In the genomic region with DNA sequence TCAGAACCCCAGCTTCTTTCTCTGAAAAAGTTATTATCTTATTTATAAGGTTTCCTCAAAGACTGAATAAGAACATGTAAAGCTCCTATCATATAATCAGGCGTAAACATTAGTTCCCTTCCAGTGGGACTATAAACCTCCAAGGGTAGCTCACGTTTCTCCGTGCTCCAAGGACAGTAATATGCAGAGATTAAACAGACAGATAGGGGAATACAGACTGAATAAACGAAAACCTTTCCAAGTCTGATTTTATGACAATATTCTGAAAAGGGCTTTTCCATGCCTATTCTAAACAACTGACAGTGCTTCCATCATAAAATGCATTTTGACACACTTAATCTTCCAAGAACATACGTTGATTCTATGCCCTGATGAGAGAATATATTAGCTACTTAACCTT, we compare ENCODE assay signal across 15 cellular contexts. TPM values are rescaled to one million over a fixed set of nuclear protein-coding genes. Genes with fewer than 3 reads are reported as not detected.
DNase-seq lines count a peak whose midpoint lies in the region; ATAC-seq and TF ChIP-seq lines count a peak whose summit lies in the region.
"Had no signal": no experiment of that assay in that cellular context is flagged by ENCODE, and none has a peak within 500 bp of the region (broad histone marks: within the 10 kb centered on the region; RNA-seq: fewer than 3 reads in every experiment).

No MANE protein-coding gene starts in this region.

- H3K27ac Mint-ChIP-seq in activated CD4-positive, alpha-beta T cell treated with anti-CD3 and anti-CD28 coated beads, Interleukin-2, amount 10 ng/mL, durations not matched to agents 7 days and 5 days, result peak overlapping the region; percentile 93
- H3K27ac Mint-ChIP-seq in activated T-helper 1 cell treated with anti-CD3 and anti-CD28 coated beads, Interleukin-12 subunit alpha, Interleukin-12 subunit beta, Interleukin-2, Interleukin-4 antibody, amounts not matched to agents 30 ng/mL and 10 ng/mL and 1 ng/mL, durations not matched to agents 14 hours and 24 hours and 36 hours, result peak overlapping the region; percentile 94
- peak overlapping the region; percentile 83 to 100 (median 98) for H3K27ac Mint-ChIP-seq in naive thymus-derived CD8-positive, alpha-beta T cell

- peaks cover 11% of the 10 kb centered on the region; the same call in 1 of the 2 replicates for H3K4me1 ChIP-seq in HEK293 (ENCODE audit: control insufficient read depth, insufficient read depth, low read length)
- no peaks in the 10 kb centered on the region for H3K4me1 ChIP-seq in HAP-1
- H3K4me1 ChIP-seq: A549, upper lobe of left lung had no signal

- H3K27ac ChIP-seq in HEK293 (ENCODE audit: extremely low read depth, low read depth, low read length), result no peak overlapping the region
- H3K27ac ChIP-seq: A549, C4-2B, esophagus muscularis mucosa, upper lobe of left lung had no signal

- ATAC-seq in naive thymus-derived CD8-positive, alpha-beta T cell, result no peak
- ATAC-seq: A549, right cardiac atrium had no signal

- peaks cover 16% of the 10 kb centered on the region; the same call in 1 of the 2 replicates for H3K27me3 ChIP-seq in HAP-1 (ENCODE audit: low read depth)
- H3K27me3 ChIP-seq: esophagus muscularis mucosa, upper lobe of left lung had no signal

- peaks cover 11% of the 10 kb centered on the region for H3K9me3 Mint-ChIP-seq in activated CD4-positive, alpha-beta T cell treated with anti-CD3 and anti-CD28 coated beads, Interleukin-2, amount 10 ng/mL, durations not matched to agents 7 days and 5 days
- H3K9me3 Mint-ChIP-seq in activated T-helper 1 cell treated with anti-CD3 and anti-CD28 coated beads, Interleukin-12 subunit alpha, Interleukin-12 subunit beta, Interleukin-2, Interleukin-4 antibody, amounts not matched to agents 30 ng/mL and 10 ng/mL and 1 ng/mL, durations not matched to agents 14 hours and 24 hours and 36 hours, result peaks cover 10% of the 10 kb centered on the region
- H3K9me3 Mint-ChIP-seq in naive thymus-derived CD8-positive, alpha-beta T cell, result peaks cover 0 to 6% (median 0%) of the 10 kb centered on the region in 9 donors

- CTCF ChIA-PET in activated CD4-positive, alpha-beta T cell treated with anti-CD3 and anti-CD28 coated beads, Interleukin-2, amount 10 ng/mL, durations not matched to agents 7 days and 5 days (lab: Charles Lee), result interaction anchor here (0.6 to 3.4 kb wide), 17 partner anchors 10 to 333 kb away, joined by 3 to 16 read pairs (median 3); a partner anchor contains a TSS
- CTCF ChIA-PET in HEK293 (lab: Yijun Ruan, JAX), result interaction anchor here (0.6 to 1.9 kb wide), 9 partner anchors 9 to 333 kb away, joined by 3 to 8 read pairs (median 5); no protein-coding TSS in a partner anchor

- in situ Hi-C loops in HAP-1 (cut with MboI; ENCODE audit: low sequenced_read_pairs), result no loop called here

- no peak for TF ChIP-seq CTCF in HEK293 (tag by site-specific recombination; IDR thresholded peaks at IDR 0.05)

- H3K27me3 Mint-ChIP-seq in activated CD4-positive, alpha-beta T cell treated with anti-CD3 and anti-CD28 coated beads, Interleukin-2, amount 10 ng/mL, durations not matched to agents 7 days and 5 days, result no peaks in the 10 kb centered on the region
- no peaks in the 10 kb centered on the region for H3K27me3 Mint-ChIP-seq in activated T-helper 1 cell treated with anti-CD3 and anti-CD28 coated beads, Interleukin-12 subunit alpha, Interleukin-12 subunit beta, Interleukin-2, Interleukin-4 antibody, amounts not matched to agents 30 ng/mL and 10 ng/mL and 1 ng/mL, durations not matched to agents 14 hours and 24 hours and 36 hours (ENCODE audit: insufficient read depth)
- no peaks in the 10 kb centered on the region for H3K27me3 Mint-ChIP-seq in naive thymus-derived CD8-positive, alpha-beta T cell

- H3K4me3 ChIP-seq in HEK293 (ENCODE audit: low read depth, low read length), result no peak overlapping the region
- no peak overlapping the region for H3K4me3 ChIP-seq in HAP-1
- H3K4me3 ChIP-seq: A549, esophagus muscularis mucosa, upper lobe of left lung had no signal

- H3K36me3 ChIP-seq in HEK293 (ENCODE audit: control insufficient read depth in 2 of 2, insufficient read depth in 1 of 2, low read length in 2 of 2) (no peaks in the 10 kb centered on the region), HAP-1 (replicated peaks) (no peaks in the 10 kb centered on the region)
- H3K36me3 ChIP-seq: upper lobe of left lung had no signal

- no peaks in the 10 kb centered on the region for H3K9me3 ChIP-seq in HEK293 (ENCODE audit: control insufficient read depth, insufficient read depth, low read depth, low read length)
- H3K9me3 ChIP-seq in HAP-1, result no peaks in the 10 kb centered on the region
- H3K9me3 ChIP-seq: A549, esophagus muscularis mucosa, upper lobe of left lung had no signal

- peaks cover 47% of the 10 kb centered on the region for H3K36me3 Mint-ChIP-seq in activated CD4-positive, alpha-beta T cell treated with anti-CD3 and anti-CD28 coated beads, Interleukin-2, amount 10 ng/mL, durations not matched to agents 7 days and 5 days (ENCODE audit: low read depth)
- H3K36me3 Mint-ChIP-seq in activated T-helper 1 cell treated with anti-CD3 and anti-CD28 coated beads, Interleukin-12 subunit alpha, Interleukin-12 subunit beta, Interleukin-2, Interleukin-4 antibody, amounts not matched to agents 30 ng/mL and 10 ng/mL and 1 ng/mL, durations not matched to agents 14 hours and 24 hours and 36 hours (ENCODE audit: low read depth), result peaks cover 43% of the 10 kb centered on the region
- H3K36me3 Mint-ChIP-seq in naive thymus-derived CD8-positive, alpha-beta T cell, result peaks cover 0 to 28% (median 12%) of the 10 kb centered on the region in 3 donors

- POLR2A ChIA-PET in activated CD4-positive, alpha-beta T cell treated with anti-CD3 and anti-CD28 coated beads, Interleukin-2, amount 10 ng/mL, durations not matched to agents 7 days and 5 days (lab: Charles Lee), result no interaction called here
- POLR2A ChIA-PET in HEK293 (lab: Yijun Ruan, JAX), result no interaction called here
- POLR2A ChIA-PET in naive thymus-derived CD8-positive, alpha-beta T cell (lab: Charles Lee), result interaction anchor here (0.8 to 5.4 kb wide), 22 partner anchors 10 to 333 kb away, joined by 3 to 97 read pairs (median 5); a partner anchor contains a TSS

- intact Hi-C loops in activated T-helper 1 cell treated with anti-CD3 and anti-CD28 coated beads, Interleukin-12 subunit alpha, Interleukin-12 subunit beta, Interleukin-2, Interleukin-4 antibody, amounts not matched to agents 30 ng/mL and 10 ng/mL and 1 ng/mL, durations not matched to agents 14 hours and 24 hours and 36 hours (cut with micrococcal nuclease), result loop anchor here (1.0 kb wide), 16 partner anchors 10 to 249 kb away; a partner anchor contains a TSS

- DNase-seq in activated CD4-positive, alpha-beta T cell treated with anti-CD3 and anti-CD28 coated beads, Interleukin-2, amount 10 ng/mL, durations not matched to agents 7 days and 5 days, result no peak
- no peak for DNase-seq in activated CD4-positive, alpha-beta T cell treated with anti-CD3 and anti-CD28 coated beads for 48 hours
- no peak for DNase-seq in activated T-helper 1 cell treated with anti-CD3 and anti-CD28 coated beads, Interleukin-12 subunit alpha, Interleukin-12 subunit beta, Interleukin-2, Interleukin-4 antibody, amounts not matched to agents 30 ng/mL and 10 ng/mL and 1 ng/mL, durations not matched to agents 14 hours and 24 hours and 36 hours (ENCODE audit: low spot score)
- DNase-seq in naive thymus-derived CD8-positive, alpha-beta T cell, result no peak
- DNase-seq in NCI-H748 treated with DMSO at 0.1 percent for 48 hours (lab: John Stamatoyannopoulos, UW) (no peak), HAP-1 (ENCODE audit: low spot score in 2 of 2) (no peak), DMS79 (lab: John Stamatoyannopoulos, UW) (no peak)
- DNase-seq: DMS53, NCI-H1436 had no signal

- peak overlapping the region; percentile 63 for H3K4me3 Mint-ChIP-seq in activated CD4-positive, alpha-beta T cell treated with anti-CD3 and anti-CD28 coated beads, Interleukin-2, amount 10 ng/mL, durations not matched to agents 7 days and 5 days
- H3K4me3 Mint-ChIP-seq in activated T-helper 1 cell treated with anti-CD3 and anti-CD28 coated beads, Interleukin-12 subunit alpha, Interleukin-12 subunit beta, Interleukin-2, Interleukin-4 antibody, amounts not matched to agents 30 ng/mL and 10 ng/mL and 1 ng/mL, durations not matched to agents 14 hours and 24 hours and 36 hours, result peak overlapping the region; percentile 75
- peak overlapping the region; percentile 63 to 88 (median 81) for H3K4me3 Mint-ChIP-seq in naive thymus-derived CD8-positive, alpha-beta T cell

- peaks cover 93% of the 10 kb centered on the region for H3K4me1 Mint-ChIP-seq in activated CD4-positive, alpha-beta T cell treated with anti-CD3 and anti-CD28 coated beads, Interleukin-2, amount 10 ng/mL, durations not matched to agents 7 days and 5 days
- peaks cover 86% of the 10 kb centered on the region for H3K4me1 Mint-ChIP-seq in activated T-helper 1 cell treated with anti-CD3 and anti-CD28 coated beads, Interleukin-12 subunit alpha, Interleukin-12 subunit beta, Interleukin-2, Interleukin-4 antibody, amounts not matched to agents 30 ng/mL and 10 ng/mL and 1 ng/mL, durations not matched to agents 14 hours and 24 hours and 36 hours (ENCODE audit: low read depth)
- H3K4me1 Mint-ChIP-seq in naive thymus-derived CD8-positive, alpha-beta T cell, result peaks cover 51 to 94% (median 85%) of the 10 kb centered on the region in 4 donors

TF ChIP-seq in HEK293, 187 proteins besides CTCF, POLR2A, EP300 and RAD21 (continues in another document):
- 0 out of 2 replicates have a peak, but pooled peaks have one; percentile 14 for TF ChIP-seq ZNF843 (tag by site-specific recombination; IDR thresholded peaks at IDR 0.05)
- no peak for TF ChIP-seq ZIC2 (tag by site-specific recombination; IDR thresholded peaks at IDR 0.05)
- TF ChIP-seq ZNF350 (tag by site-specific recombination; IDR thresholded peaks at IDR 0.05), result no peak
- TF ChIP-seq ZNF555 (tag by site-specific recombination; conservative IDR thresholded peaks at IDR 0.05), result no peak
- TF ChIP-seq ZXDB (tag by site-specific recombination; IDR thresholded peaks at IDR 0.05), result peak; percentile 39; the same call in 1 of the 2 replicates
- TF ChIP-seq ZNF24 (tag by site-specific recombination; IDR thresholded peaks at IDR 0.05), result no peak
- no peak for TF ChIP-seq EGR2 (tag by site-specific recombination; IDR thresholded peaks at IDR 0.05; ENCODE audit: low read depth)
- no peak for TF ChIP-seq ZNF76 (tag by site-specific recombination; IDR thresholded peaks at IDR 0.05; ENCODE audit: borderline replicate concordance, low read depth)
- TF ChIP-seq MZF1 (tag by site-specific recombination; IDR thresholded peaks at IDR 0.05; ENCODE audit: borderline replicate concordance), result peak; percentile 69; the same call in 1 of the 2 replicates

RNA-seq across cellular contexts. Expression of a gene that starts 22.8 kb away (rescaled TPM):
- total RNA-seq in activated CD4-positive, alpha-beta T cell treated with anti-CD3 and anti-CD28 coated beads, Interleukin-2, amount 10 ng/mL, durations not matched to agents 7 days and 5 days, result 10 to 100 TPM; 59.4 to 61.6 TPM
- 68.1 and 71.2 TPM in 2 replicates for total RNA-seq in activated T-helper 1 cell treated with anti-CD3 and anti-CD28 coated beads, Interleukin-12 subunit alpha, Interleukin-12 subunit beta, Interleukin-2, Interleukin-4 antibody, amounts not matched to agents 30 ng/mL and 10 ng/mL and 1 ng/mL, durations not matched to agents 14 hours and 24 hours and 36 hours
- 100 to 1,000 TPM; 116 to 126 TPM for total RNA-seq in naive thymus-derived CD8-positive, alpha-beta T cell
- polyA plus RNA-seq in naive thymus-derived CD8-positive, alpha-beta T cell, result 10 to 100 TPM; 17.5 to 29.3 (median 21.7) TPM
